7 cellular contexts compared by ENCODE assay signal in genomic region chr5:168947212-168947868, GRCh38.
A peak's percentile ranks its signal among the peaks of the same experiment; 100 is the strongest.
DNase-seq lines count a peak whose midpoint lies in the region; ATAC-seq and TF ChIP-seq lines count a peak whose summit lies in the region.

No MANE protein-coding gene starts in this region.

- DNase-seq in GM04504 (ENCODE audit: low read depth) (peak; percentile 10), MG63 (peak; percentile 64), sciatic nerve (ENCODE audit: low spot score) (no peak), NCI-H2029 (lab: John Stamatoyannopoulos, UW) (no peak)
- DNase-seq in activated CD8-positive, alpha-beta T cell treated with anti-CD3 and anti-CD28 coated beads for 36 hours = peak; percentile 60

- POLR2A ChIA-PET in activated CD8-positive, alpha-beta T cell treated with anti-CD3 and anti-CD28 coated beads for 36 hours (lab: Charles Lee) = no interaction called here

- intact Hi-C loops in activated CD8-positive, alpha-beta T cell treated with anti-CD3 and anti-CD28 coated beads for 36 hours (cut with micrococcal nuclease) = loop anchor here (10.0 kb wide), 1 partner anchor 243 kb away; no protein-coding TSS in a partner anchor
- intact Hi-C loops in sciatic nerve (cut with DNase I) = no loop called here

- TF ChIP-seq CTCF in activated CD8-positive, alpha-beta T cell treated with anti-CD3 and anti-CD28 coated beads for 36 hours (IDR thresholded peaks at IDR 0.05) = peak; percentile 70
- peak in 3 of 4 experiments; percentile 30 to 68 (median 54) for TF ChIP-seq CTCF in gastroesophageal sphincter (IDR thresholded peaks at IDR 0.05)

- H3K36me3 Mint-ChIP-seq in activated CD8-positive, alpha-beta T cell treated with anti-CD3 and anti-CD28 coated beads for 36 hours (ENCODE audit: low read depth) = no peaks in the 10 kb centered on the region

- no peak overlapping the region for H3K27ac Mint-ChIP-seq in activated CD8-positive, alpha-beta T cell treated with anti-CD3 and anti-CD28 coated beads for 36 hours

- H3K27me3 ChIP-seq in MG63 (no peaks in the 10 kb centered on the region), gastroesophageal sphincter (no peaks in the 10 kb centered on the region)

- H3K4me3 ChIP-seq in MG63 = no peak overlapping the region
- H3K4me3 ChIP-seq in gastroesophageal sphincter = no peak overlapping the region

- H3K9me3 Mint-ChIP-seq in activated CD8-positive, alpha-beta T cell treated with anti-CD3 and anti-CD28 coated beads for 36 hours = no peaks in the 10 kb centered on the region

- H3K4me1 ChIP-seq in gastroesophageal sphincter = peaks cover 0 to 24% (median 4%) of the 10 kb centered on the region in 3 donors

- CTCF ChIA-PET in activated CD8-positive, alpha-beta T cell treated with anti-CD3 and anti-CD28 coated beads for 36 hours (lab: Charles Lee) = interaction anchor here (0.6 to 1.4 kb wide), 9 partner anchors 9 to 266 kb away, joined by 3 to 6 read pairs (median 3); no protein-coding TSS in a partner anchor

- H3K36me3 ChIP-seq in MG63 (no peaks in the 10 kb centered on the region), gastroesophageal sphincter (no peaks in the 10 kb centered on the region)

- H3K27ac ChIP-seq in gastroesophageal sphincter = no peak overlapping the region

- no peak overlapping the region for H3K4me3 Mint-ChIP-seq in activated CD8-positive, alpha-beta T cell treated with anti-CD3 and anti-CD28 coated beads for 36 hours

- no peak for TF ChIP-seq EP300 in gastroesophageal sphincter (IDR thresholded peaks at IDR 0.05)

- no peaks in the 10 kb centered on the region for H3K27me3 Mint-ChIP-seq in activated CD8-positive, alpha-beta T cell treated with anti-CD3 and anti-CD28 coated beads for 36 hours

- 36 to 41% methylated on average over 4 of the region's 5 CpGs for WGBS in gastroesophageal sphincter (ENCODE audit: low coverage in 1 of 2), 2 donors

- peaks cover 2% of the 10 kb centered on the region for H3K4me1 Mint-ChIP-seq in activated CD8-positive, alpha-beta T cell treated with anti-CD3 and anti-CD28 coated beads for 36 hours (ENCODE audit: low read depth)

- no peak for TF ChIP-seq POLR2A in gastroesophageal sphincter (IDR thresholded peaks at IDR 0.05)

- peak; percentile 64 for ATAC-seq in GM21619 (IDR thresholded peaks at IDR 0.05; ENCODE audit: unreplicated experiment)
- peak; percentile 67 for ATAC-seq in activated CD8-positive, alpha-beta T cell treated with anti-CD3 and anti-CD28 coated beads for 36 hours
- ATAC-seq in gastroesophageal sphincter = no peak
- ATAC-seq in sciatic nerve = peak; percentile 57

- H3K9me3 ChIP-seq in MG63 (no peaks in the 10 kb centered on the region), gastroesophageal sphincter (no peaks in the 10 kb centered on the region)

Comparison
In these comparisons a context has a peak if more than half of its experiments do, and no peak if none do; other contexts are left out.
1. DNase-seq: peak in GM04504 (single experiment), MG63 (single experiment) and activated CD8-positive, alpha-beta T cell treated with anti-CD3 and anti-CD28 coated beads for 36 hours (single experiment); none in sciatic nerve (single experiment) and NCI-H2029 (single experiment).